9 cellular contexts compared by ENCODE assay signal in the genomic region with DNA sequence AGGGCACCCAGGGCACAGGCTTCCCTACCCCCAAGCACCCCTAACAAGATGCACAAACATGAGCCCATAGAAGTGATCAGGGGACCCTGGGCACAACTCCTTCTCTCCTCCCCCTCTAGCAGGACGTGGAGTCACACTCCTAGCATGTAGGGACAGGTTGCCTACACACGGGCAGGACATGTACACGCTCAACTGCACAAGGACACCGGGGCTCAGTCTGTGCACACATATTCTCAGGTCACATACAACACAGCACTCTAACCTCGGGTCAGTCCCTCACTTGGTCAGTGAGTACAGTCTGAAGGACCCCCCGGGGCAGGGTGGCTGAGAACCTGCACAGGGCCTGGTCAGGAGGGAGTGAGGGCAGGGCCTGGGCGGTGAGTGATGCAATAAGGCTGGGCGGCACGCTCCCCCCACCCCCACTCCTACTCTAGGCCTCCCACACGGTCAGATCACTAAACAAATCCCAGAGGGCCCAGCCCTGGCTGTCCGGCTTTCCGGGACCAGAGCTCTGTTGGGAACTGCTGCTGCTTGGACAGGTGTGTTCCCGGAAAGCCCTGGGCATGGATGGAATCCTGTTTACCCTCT. TPM values are rescaled to one million over a fixed set of nuclear protein-coding genes. Genes with fewer than 3 reads are reported as not detected.
DNase-seq lines count a peak whose midpoint lies in the region; ATAC-seq lines count a peak whose summit lies in the region.
"Had no signal": no experiment of that assay in that cellular context is flagged by ENCODE, and none has a peak within 500 bp of the region (broad histone marks: within the 10 kb centered on the region; RNA-seq: fewer than 3 reads in every experiment).

No MANE protein-coding gene starts in this region.

- H3K27me3 Mint-ChIP-seq in activated CD4-positive, alpha-beta T cell treated with anti-CD3 and anti-CD28 coated beads, Interleukin-2, amount 10 ng/mL, durations not matched to agents 7 days and 5 days = peaks cover 35% of the 10 kb centered on the region
- peaks cover 31% of the 10 kb centered on the region for H3K27me3 Mint-ChIP-seq in activated naive CD8-positive, alpha-beta T cell treated with anti-CD3 and anti-CD28 coated beads, Interleukin-2, amount 10 ng/mL, durations not matched to agents 7 days and 5 days

- peak overlapping the region; percentile 32 for H3K4me3 Mint-ChIP-seq in activated CD4-positive, alpha-beta T cell treated with anti-CD3 and anti-CD28 coated beads, Interleukin-2, amount 10 ng/mL, durations not matched to agents 7 days and 5 days
- peak overlapping the region; percentile 44 for H3K4me3 Mint-ChIP-seq in activated naive CD8-positive, alpha-beta T cell treated with anti-CD3 and anti-CD28 coated beads, Interleukin-2, amount 10 ng/mL, durations not matched to agents 7 days and 5 days

- DNase-seq in activated CD4-positive, alpha-beta T cell treated with anti-CD3 and anti-CD28 coated beads, Interleukin-2, amount 10 ng/mL, durations not matched to agents 7 days and 5 days = no peak
- no peak for DNase-seq in activated CD4-positive, alpha-beta T cell treated with anti-CD3 and anti-CD28 coated beads, Interleukin-2, amount 50 U/mL, for 1 hour
- DNase-seq in activated naive CD8-positive, alpha-beta T cell treated with anti-CD3 and anti-CD28 coated beads, Interleukin-2, amount 10 ng/mL, durations not matched to agents 7 days and 5 days = no peak
- DNase-seq in left lobe of liver (ENCODE audit: low spot score) (peak; percentile 59), kidney tubule cell (ENCODE audit: low spot score) (no peak), ACHN (no peak)

- H3K27ac ChIP-seq in skeletal muscle tissue (ENCODE audit: low read depth, low read length) = peak overlapping the region; percentile 29
- H3K27ac ChIP-seq: SJSA1 had no signal

- peak overlapping the region in 2 of 3 donors; percentile 51 to 58 for H3K4me3 ChIP-seq in skeletal muscle tissue (ENCODE audit: low read length in 3 of 3)
- H3K4me3 ChIP-seq: SJSA1 had no signal

- POLR2A ChIA-PET in activated CD4-positive, alpha-beta T cell treated with anti-CD3 and anti-CD28 coated beads, Interleukin-2, amount 10 ng/mL, durations not matched to agents 7 days and 5 days (lab: Charles Lee) = no interaction called here
- POLR2A ChIA-PET in activated naive CD8-positive, alpha-beta T cell treated with anti-CD3 and anti-CD28 coated beads, Interleukin-2, amount 10 ng/mL, durations not matched to agents 7 days and 5 days (lab: Charles Lee) = no interaction called here

- peaks cover 11 to 13% (median 12%) of the 10 kb centered on the region in 3 donors for H3K4me1 ChIP-seq in skeletal muscle tissue (ENCODE audit: control insufficient read depth in 3 of 3, insufficient read depth in 3 of 3, low read length in 3 of 3)
- H3K4me1 ChIP-seq: SJSA1 had no signal

- no peaks in the 10 kb centered on the region for H3K36me3 Mint-ChIP-seq in activated CD4-positive, alpha-beta T cell treated with anti-CD3 and anti-CD28 coated beads, Interleukin-2, amount 10 ng/mL, durations not matched to agents 7 days and 5 days (ENCODE audit: low read depth)
- no peaks in the 10 kb centered on the region for H3K36me3 Mint-ChIP-seq in activated naive CD8-positive, alpha-beta T cell treated with anti-CD3 and anti-CD28 coated beads, Interleukin-2, amount 10 ng/mL, durations not matched to agents 7 days and 5 days

- H3K4me1 Mint-ChIP-seq in activated CD4-positive, alpha-beta T cell treated with anti-CD3 and anti-CD28 coated beads, Interleukin-2, amount 10 ng/mL, durations not matched to agents 7 days and 5 days = peaks cover 7% of the 10 kb centered on the region
- peaks cover 7% of the 10 kb centered on the region for H3K4me1 Mint-ChIP-seq in activated naive CD8-positive, alpha-beta T cell treated with anti-CD3 and anti-CD28 coated beads, Interleukin-2, amount 10 ng/mL, durations not matched to agents 7 days and 5 days

- in situ Hi-C loops in ACHN (cut with HindIII; ENCODE audit: low pct_ligation_motif_present, low pct_unique_long_range_greater_than_20kb, low sequenced_read_pairs) = no loop called here

- no peaks in the 10 kb centered on the region for H3K36me3 ChIP-seq in skeletal muscle tissue (ENCODE audit: control insufficient read depth in 3 of 3, insufficient read depth in 3 of 3, low read length in 3 of 3)
- H3K36me3 ChIP-seq: SJSA1 had no signal

- peaks cover 13 to 48% (median 37%) of the 10 kb centered on the region in 3 donors for H3K27me3 ChIP-seq in skeletal muscle tissue (ENCODE audit: control insufficient read depth in 3 of 3, insufficient read depth in 3 of 3, low read length in 3 of 3)

- H3K9me3 Mint-ChIP-seq in activated CD4-positive, alpha-beta T cell treated with anti-CD3 and anti-CD28 coated beads, Interleukin-2, amount 10 ng/mL, durations not matched to agents 7 days and 5 days = no peaks in the 10 kb centered on the region
- H3K9me3 Mint-ChIP-seq in activated naive CD8-positive, alpha-beta T cell treated with anti-CD3 and anti-CD28 coated beads, Interleukin-2, amount 10 ng/mL, durations not matched to agents 7 days and 5 days = no peaks in the 10 kb centered on the region

- no peak for ATAC-seq in activated naive CD8-positive, alpha-beta T cell treated with anti-CD3 and anti-CD28 coated beads, Interleukin-2, amount 10 ng/mL, durations not matched to agents 7 days and 5 days (ENCODE audit: low read depth)
- peak; percentile 77 for ATAC-seq in left lobe of liver
- ATAC-seq in HG03457 (IDR thresholded peaks at IDR 0.05; ENCODE audit: unreplicated experiment) = no peak

- CTCF ChIA-PET in activated CD4-positive, alpha-beta T cell treated with anti-CD3 and anti-CD28 coated beads, Interleukin-2, amount 10 ng/mL, durations not matched to agents 7 days and 5 days (lab: Charles Lee) = no interaction called here

- H3K9me3 ChIP-seq in skeletal muscle tissue (ENCODE audit: control insufficient read depth in 3 of 3, low read length in 3 of 3) = no peaks in the 10 kb centered on the region
- H3K9me3 ChIP-seq: SJSA1 had no signal

- no peak overlapping the region for H3K9ac ChIP-seq in skeletal muscle tissue (ENCODE audit: low read depth in 1 of 3, low read length in 3 of 3)

- no peak overlapping the region for H3K27ac Mint-ChIP-seq in activated CD4-positive, alpha-beta T cell treated with anti-CD3 and anti-CD28 coated beads, Interleukin-2, amount 10 ng/mL, durations not matched to agents 7 days and 5 days
- no peak overlapping the region for H3K27ac Mint-ChIP-seq in activated naive CD8-positive, alpha-beta T cell treated with anti-CD3 and anti-CD28 coated beads, Interleukin-2, amount 10 ng/mL, durations not matched to agents 7 days and 5 days

RNA-seq across cellular contexts. Expression of a gene that starts 0.8 kb away (rescaled TPM):
- total RNA-seq in activated CD4-positive, alpha-beta T cell treated with anti-CD3 and anti-CD28 coated beads, Interleukin-2, amount 10 ng/mL, durations not matched to agents 7 days and 5 days = not detected
- not detected for total RNA-seq in activated naive CD8-positive, alpha-beta T cell treated with anti-CD3 and anti-CD28 coated beads, Interleukin-2, amount 10 ng/mL, durations not matched to agents 7 days and 5 days
- 0.68 TPM for total RNA-seq in left lobe of liver
- total RNA-seq in skeletal muscle tissue = 2.1 TPM
- total RNA-seq: SJSA1 had no signal

RNA-seq across cellular contexts. Expression of a gene that starts 44.9 kb away (rescaled TPM):
- total RNA-seq in activated CD4-positive, alpha-beta T cell treated with anti-CD3 and anti-CD28 coated beads, Interleukin-2, amount 10 ng/mL, durations not matched to agents 7 days and 5 days = not detected
- not detected for total RNA-seq in activated naive CD8-positive, alpha-beta T cell treated with anti-CD3 and anti-CD28 coated beads, Interleukin-2, amount 10 ng/mL, durations not matched to agents 7 days and 5 days
- total RNA-seq in left lobe of liver (not detected), skeletal muscle tissue (not detected)
- total RNA-seq: SJSA1 had no signal
